Comparison of ENCODE assay signal across 21 cellular contexts in the genomic region with DNA sequence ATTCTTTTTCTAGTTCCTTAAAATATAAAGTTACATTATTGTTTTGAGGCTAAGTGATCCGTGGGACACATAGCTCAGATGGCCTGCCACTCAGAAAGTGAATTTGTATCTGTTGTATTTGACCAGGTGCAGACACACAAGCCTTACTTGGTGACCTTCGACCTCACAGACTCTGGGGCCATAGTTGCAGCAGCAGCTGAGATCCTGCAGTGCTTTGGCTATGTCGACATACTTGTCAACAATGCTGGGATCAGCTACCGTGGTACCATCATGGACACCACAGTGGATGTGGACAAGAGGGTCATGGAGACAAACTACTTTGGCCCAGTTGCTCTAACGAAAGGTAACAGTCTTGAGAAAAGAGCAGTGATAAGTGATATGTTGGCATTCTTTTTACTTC.
"Had no signal": no experiment of that assay in that cellular context is flagged by ENCODE, and none has a peak within 500 bp of the region (broad histone marks: within the 10 kb centered on the region; RNA-seq: fewer than 3 reads in every experiment).

No MANE protein-coding gene starts in this region.

- H3K27me3 Mint-ChIP-seq: activated B cell treated with CpG ODN at 0.5 μM for 24 hours; activated CD4-positive, alpha-beta memory T cell treated with anti-CD3 and anti-CD28 coated beads for 36 hours; activated CD8-positive, alpha-beta memory T cell treated with anti-CD3 and anti-CD28 coated beads, Interleukin-2, amount 10 ng/mL, durations not matched to agents 7 days and 5 days; natural killer cell treated with Interleukin-12 subunit alpha and Interleukin-12 subunit beta and Interleukin-15 and Interleukin-18, amount 100 ng/mL, for 72 hours; stimulated activated naive CD8-positive, alpha-beta T cell treated with anti-CD3 and anti-CD28 coated beads, Interleukin-15, Interleukin-2, amounts not matched to agents 100 ng/mL and 50 ng/mL, for 24 hours; T-cell had no signal

- FAIRE-seq: pancreas had no signal

- H3K27ac ChIP-seq: body of pancreas, colonic mucosa, gastroesophageal sphincter, neutrophil, pancreas, upper lobe of left lung had no signal

- DNase-seq: activated B cell treated with CpG ODN at 0.5 μM for 24 hours; activated CD4-positive, alpha-beta memory T cell treated with anti-CD3 and anti-CD28 coated beads for 36 hours; activated CD4-positive, alpha-beta T cell treated with anti-CD3 and anti-CD28 coated beads for 4 hours; activated CD8-positive, alpha-beta memory T cell treated with anti-CD3 and anti-CD28 coated beads, Interleukin-2, amount 10 ng/mL, durations not matched to agents 7 days and 5 days; activated naive CD4-positive, alpha-beta T cell treated with Interleukin-2 at 50 U/mL for 16 hours; body of pancreas; central memory CD4-positive, alpha-beta T cell; colonic mucosa; heart left ventricle; mesendoderm; pancreas; stimulated activated CD4-positive, alpha-beta T cell treated with anti-CD3 and anti-CD28 coated beads, Interleukin-12 subunit alpha, Interleukin-12 subunit beta, amount 100 ng/mL, for 4 hours; stimulated activated CD4-positive, alpha-beta T cell treated with anti-CD3 and anti-CD28 coated beads, Interleukin-2, amount 100 ng/mL, for 24 hours; T-cell; T-helper 9 cell; upper lobe of left lung had no signal

- H3K27ac Mint-ChIP-seq: activated B cell treated with CpG ODN at 0.5 μM for 24 hours; activated CD4-positive, alpha-beta memory T cell treated with anti-CD3 and anti-CD28 coated beads for 36 hours; activated CD8-positive, alpha-beta memory T cell treated with anti-CD3 and anti-CD28 coated beads, Interleukin-2, amount 10 ng/mL, durations not matched to agents 7 days and 5 days; natural killer cell treated with Interleukin-12 subunit alpha and Interleukin-12 subunit beta and Interleukin-15 and Interleukin-18, amount 100 ng/mL, for 72 hours; stimulated activated naive CD8-positive, alpha-beta T cell treated with anti-CD3 and anti-CD28 coated beads, Interleukin-15, Interleukin-2, amounts not matched to agents 100 ng/mL and 50 ng/mL, for 24 hours had no signal

- ATAC-seq: activated CD8-positive, alpha-beta memory T cell treated with anti-CD3 and anti-CD28 coated beads, Interleukin-2, amount 10 ng/mL, durations not matched to agents 7 days and 5 days; body of pancreas; esophagus mucosa; gastroesophageal sphincter; heart left ventricle; natural killer cell treated with Interleukin-12 subunit alpha and Interleukin-12 subunit beta and Interleukin-15 and Interleukin-18, amount 100 ng/mL, for 72 hours; pancreas; T-cell had no signal

- H3K4me3 ChIP-seq: body of pancreas, colonic mucosa, gastroesophageal sphincter, heart left ventricle, pancreas, upper lobe of left lung had no signal

- H3K27me3 ChIP-seq: body of pancreas, colonic mucosa, gastroesophageal sphincter, heart left ventricle, neutrophil, pancreas, upper lobe of left lung had no signal

- H3K4me3 Mint-ChIP-seq: activated B cell treated with CpG ODN at 0.5 μM for 24 hours; activated CD4-positive, alpha-beta memory T cell treated with anti-CD3 and anti-CD28 coated beads for 36 hours; activated CD8-positive, alpha-beta memory T cell treated with anti-CD3 and anti-CD28 coated beads, Interleukin-2, amount 10 ng/mL, durations not matched to agents 7 days and 5 days; natural killer cell treated with Interleukin-12 subunit alpha and Interleukin-12 subunit beta and Interleukin-15 and Interleukin-18, amount 100 ng/mL, for 72 hours; stimulated activated naive CD8-positive, alpha-beta T cell treated with anti-CD3 and anti-CD28 coated beads, Interleukin-15, Interleukin-2, amounts not matched to agents 100 ng/mL and 50 ng/mL, for 24 hours; T-cell had no signal

- H3K4me1 Mint-ChIP-seq: activated B cell treated with CpG ODN at 0.5 μM for 24 hours had no signal

- H3K9me3 ChIP-seq: body of pancreas, colonic mucosa, gastroesophageal sphincter, heart left ventricle, neutrophil, pancreas, upper lobe of left lung had no signal

- H3K36me3 ChIP-seq: colonic mucosa had no signal

- H3K4me1 ChIP-seq: body of pancreas, colonic mucosa, gastroesophageal sphincter, pancreas had no signal

- H3K9me3 Mint-ChIP-seq: activated B cell treated with CpG ODN at 0.5 μM for 24 hours; activated CD4-positive, alpha-beta memory T cell treated with anti-CD3 and anti-CD28 coated beads for 36 hours; natural killer cell treated with Interleukin-12 subunit alpha and Interleukin-12 subunit beta and Interleukin-15 and Interleukin-18, amount 100 ng/mL, for 72 hours; stimulated activated naive CD8-positive, alpha-beta T cell treated with anti-CD3 and anti-CD28 coated beads, Interleukin-15, Interleukin-2, amounts not matched to agents 100 ng/mL and 50 ng/mL, for 24 hours; T-cell had no signal
